Comparison of ENCODE assay signal across 10 cellular contexts in the genomic region with DNA sequence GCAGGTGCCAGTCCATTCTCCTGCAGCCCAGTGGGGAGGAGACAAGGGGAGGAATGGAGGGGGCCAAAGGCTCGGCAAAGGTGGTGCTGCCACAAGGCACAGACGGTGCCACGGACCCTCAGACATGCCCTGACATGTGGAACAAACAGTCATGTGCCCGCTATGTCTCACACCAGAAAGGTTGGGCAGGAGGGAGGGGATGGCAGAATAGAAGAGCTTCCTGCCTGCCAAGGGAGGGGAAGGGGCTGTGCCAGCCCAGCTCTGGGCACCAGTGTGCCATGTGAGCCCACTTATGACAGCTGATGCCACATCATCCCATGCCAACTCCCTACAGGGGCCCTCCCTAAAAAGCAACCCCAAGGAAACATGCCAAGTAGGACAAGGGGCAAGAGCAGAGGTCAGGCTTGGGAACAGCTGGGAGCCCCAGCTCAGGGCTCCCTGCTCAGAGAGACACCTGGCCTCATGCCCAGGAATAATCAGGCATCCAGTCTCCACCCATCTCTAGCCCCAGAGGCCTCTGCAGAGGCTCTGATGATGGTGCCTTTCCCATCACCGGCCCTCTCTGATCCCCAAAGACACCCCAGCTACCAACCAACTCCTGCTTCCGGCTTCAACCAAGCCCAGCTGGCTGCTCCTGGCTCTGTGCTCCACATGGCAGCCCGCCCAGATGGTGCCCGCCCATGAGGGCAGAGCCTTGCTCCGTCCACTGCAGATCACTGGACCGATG. TPM values are rescaled to one million over a fixed set of nuclear protein-coding genes. Genes with fewer than 3 reads are reported as not detected.
A peak's percentile ranks its signal among the peaks of the same experiment; 100 is the strongest.
DNase-seq lines count a peak whose midpoint lies in the region; ATAC-seq, FAIRE-seq and TF ChIP-seq lines count a peak whose summit lies in the region.
"Had no signal": no experiment of that assay in that cellular context is flagged by ENCODE, and none has a peak within 500 bp of the region (broad histone marks: within the 10 kb centered on the region; RNA-seq: fewer than 3 reads in every experiment).

No MANE protein-coding gene starts in this region.

- H3K4me3 ChIP-seq in astrocyte (ENCODE audit: insufficient read depth, low read depth, low read length) (no peak overlapping the region), keratinocyte (ENCODE audit: control insufficient read depth in 2 of 3, extremely low read depth in 1 of 3, insufficient read depth in 2 of 3, low read depth in 1 of 3, low read length in 3 of 3) (no peak overlapping the region), aorta (ENCODE audit: low read length in 2 of 2) (no peak overlapping the region)

- peak overlapping the region; percentile 58 for H3K27ac Mint-ChIP-seq in activated CD8-positive, alpha-beta T cell treated with anti-CD3 and anti-CD28 coated beads, Interleukin-2, amount 10 ng/mL, durations not matched to agents 7 days and 5 days
- no peak overlapping the region for H3K27ac Mint-ChIP-seq in activated CD8-positive, alpha-beta T cell treated with anti-CD3 and anti-CD28 coated beads for 36 hours
- H3K27ac Mint-ChIP-seq in astrocyte (ENCODE audit: unreplicated experiment), result no peak overlapping the region
- peak overlapping the region in 1 of 2 donors; percentile 29 for H3K27ac Mint-ChIP-seq in activated naive CD4-positive, alpha-beta T cell treated with anti-CD3 and anti-CD28 coated beads, Interleukin-2, amount 50 U/mL, for 72 hours

- H2AFZ ChIP-seq in astrocyte (ENCODE audit: low read depth, low read length) (peak overlapping the region; percentile 11), keratinocyte (ENCODE audit: control insufficient read depth, low read length) (no peak overlapping the region)

- H3K4me3 Mint-ChIP-seq in activated CD8-positive, alpha-beta T cell treated with anti-CD3 and anti-CD28 coated beads, Interleukin-2, amount 10 ng/mL, durations not matched to agents 7 days and 5 days, result no peak overlapping the region
- H3K4me3 Mint-ChIP-seq in activated CD8-positive, alpha-beta T cell treated with anti-CD3 and anti-CD28 coated beads for 36 hours, result no peak overlapping the region
- no peak overlapping the region for H3K4me3 Mint-ChIP-seq in astrocyte (ENCODE audit: unreplicated experiment)

- CTCF ChIA-PET in activated CD8-positive, alpha-beta T cell treated with anti-CD3 and anti-CD28 coated beads, Interleukin-2, amount 10 ng/mL, durations not matched to agents 7 days and 5 days (lab: Charles Lee), result interaction anchor here (1.4 to 1.8 kb wide), 2 partner anchors 8 to 35 kb away, joined by 5 to 6 read pairs; no protein-coding TSS in a partner anchor
- CTCF ChIA-PET in activated CD8-positive, alpha-beta T cell treated with anti-CD3 and anti-CD28 coated beads for 36 hours (lab: Charles Lee), result interaction anchor here (1.8 to 3.2 kb wide), 2 partner anchors 8 to 10 kb away, joined by 7 to 15 read pairs; partner anchors contain the start of gene ADGRB2

- FAIRE-seq in astrocyte (lab: Jason Lieb, UNC) (no peak), keratinocyte (lab: Jason Lieb, UNC) (peak; percentile 88), HTR-8/SVneo (lab: Jason Lieb, UNC) (no peak)

- no peak for TF ChIP-seq CTCF in activated CD8-positive, alpha-beta T cell treated with anti-CD3 and anti-CD28 coated beads for 36 hours (IDR thresholded peaks at IDR 0.05)
- TF ChIP-seq CTCF in astrocyte (IDR thresholded peaks at IDR 0.05; ENCODE audit: insufficient read depth, low read depth, low read length), result no peak
- TF ChIP-seq CTCF in keratinocyte (optimal IDR thresholded peaks at IDR 0.05 in 1 of 3, IDR thresholded peaks at IDR 0.05 in 1 of 3, conservative IDR thresholded peaks at IDR 0.05 in 1 of 3; ENCODE audit: extremely low read depth in 1 of 3, insufficient read depth in 2 of 3, low read length in 3 of 3), result no peak

- H4K20me1 ChIP-seq in astrocyte (ENCODE audit: insufficient read depth, low read length) (peaks cover 23% of the 10 kb centered on the region), keratinocyte (ENCODE audit: control insufficient read depth, extremely low read depth, insufficient read depth, low read length) (no peaks in the 10 kb centered on the region)

- no peaks in the 10 kb centered on the region for H3K27me3 ChIP-seq in astrocyte (ENCODE audit: insufficient read depth, low read length)
- H3K27me3 ChIP-seq in keratinocyte (ENCODE audit: control insufficient read depth, extremely low read depth, insufficient read depth, low read length), result peaks cover 5% of the 10 kb centered on the region
- no peaks in the 10 kb centered on the region for H3K27me3 ChIP-seq in aorta (ENCODE audit: control insufficient read depth in 1 of 2, insufficient read depth in 2 of 2, low read length in 1 of 2)

- ATAC-seq in activated CD8-positive, alpha-beta T cell treated with anti-CD3 and anti-CD28 coated beads, Interleukin-2, amount 10 ng/mL, durations not matched to agents 7 days and 5 days, result no peak
- no peak for ATAC-seq in activated CD8-positive, alpha-beta T cell treated with anti-CD3 and anti-CD28 coated beads for 36 hours
- ATAC-seq in aorta (ENCODE audit: low FRiP score) (no peak), GM18873 (IDR thresholded peaks at IDR 0.05; ENCODE audit: low FRiP score, unreplicated experiment) (no peak)
- no peak for ATAC-seq in activated naive CD4-positive, alpha-beta T cell treated with anti-CD3 and anti-CD28 coated beads, Interleukin-2, amount 50 U/mL, for 72 hours

- DNase-seq in activated CD8-positive, alpha-beta T cell treated with anti-CD3 and anti-CD28 coated beads, Interleukin-2, amount 10 ng/mL, durations not matched to agents 7 days and 5 days, result no peak
- no peak for DNase-seq in activated CD8-positive, alpha-beta T cell treated with anti-CD3 and anti-CD28 coated beads for 36 hours
- DNase-seq in astrocyte (ENCODE audit: low read depth) (no peak), keratinocyte (ENCODE audit: low read depth, low spot score) (no peak), aorta (peak; percentile 75 to 85), HTR-8/SVneo (ENCODE audit: insufficient read length, low spot score) (no peak)
- no peak for DNase-seq in activated naive CD4-positive, alpha-beta T cell treated with anti-CD3 and anti-CD28 coated beads, Interleukin-2, amount 50 U/mL, for 72 hours (ENCODE audit: low spot score in 2 of 2)
- DNase-seq: mesendoderm had no signal

- intact Hi-C loops in activated CD8-positive, alpha-beta T cell treated with anti-CD3 and anti-CD28 coated beads for 36 hours (cut with micrococcal nuclease), result no loop called here
- intact Hi-C loops in aorta (cut with DNase I), result loop anchor here in 1 of 2 donors (5.0 kb wide), 1 partner anchor 36 kb away; no protein-coding TSS in a partner anchor

- H3K79me2 ChIP-seq in astrocyte (ENCODE audit: insufficient read depth, low read length), result peaks cover 6% of the 10 kb centered on the region
- no peaks in the 10 kb centered on the region for H3K79me2 ChIP-seq in keratinocyte (ENCODE audit: control insufficient read depth, insufficient read depth, low read length)

- peaks cover 23% of the 10 kb centered on the region for H3K4me1 ChIP-seq in astrocyte (ENCODE audit: insufficient read depth, low read length)
- peaks cover 24% of the 10 kb centered on the region for H3K4me1 ChIP-seq in keratinocyte (ENCODE audit: control insufficient read depth, extremely low read depth, insufficient read depth, low read length)
- no peaks in the 10 kb centered on the region for H3K4me1 ChIP-seq in aorta (ENCODE audit: control insufficient read depth in 1 of 2, insufficient read depth in 2 of 2, low read length in 2 of 2)

- dilution Hi-C loops in keratinocyte (cut with MboI; ENCODE audit: extremely low pct_ligation_motif_present, low sequenced_read_pairs), result no loop called here

- H3K4me2 ChIP-seq in astrocyte (ENCODE audit: low read length) (no peak overlapping the region), keratinocyte (ENCODE audit: control insufficient read depth, extremely low read depth, insufficient read depth, low read depth, low read length) (peak overlapping the region; percentile 49)

- H3K27me3 Mint-ChIP-seq in activated CD8-positive, alpha-beta T cell treated with anti-CD3 and anti-CD28 coated beads, Interleukin-2, amount 10 ng/mL, durations not matched to agents 7 days and 5 days (ENCODE audit: low read depth), result no peaks in the 10 kb centered on the region
- peaks cover 2% of the 10 kb centered on the region for H3K27me3 Mint-ChIP-seq in activated CD8-positive, alpha-beta T cell treated with anti-CD3 and anti-CD28 coated beads for 36 hours
- H3K27me3 Mint-ChIP-seq in astrocyte (ENCODE audit: low read depth, unreplicated experiment), result no peaks in the 10 kb centered on the region

- POLR2A ChIA-PET in activated CD8-positive, alpha-beta T cell treated with anti-CD3 and anti-CD28 coated beads, Interleukin-2, amount 10 ng/mL, durations not matched to agents 7 days and 5 days (lab: Charles Lee), result interaction anchor here (0.5 kb wide), 1 partner anchor 767 kb away, joined by 4 read pairs; no protein-coding TSS in a partner anchor
- POLR2A ChIA-PET in activated CD8-positive, alpha-beta T cell treated with anti-CD3 and anti-CD28 coated beads for 36 hours (lab: Charles Lee), result interaction anchor here (1.5 kb wide), 1 partner anchor 9 kb away, joined by 4 read pairs; no protein-coding TSS in a partner anchor

- no peaks in the 10 kb centered on the region for H3K9me3 Mint-ChIP-seq in activated CD8-positive, alpha-beta T cell treated with anti-CD3 and anti-CD28 coated beads, Interleukin-2, amount 10 ng/mL, durations not matched to agents 7 days and 5 days (ENCODE audit: insufficient read depth)
- H3K9me3 Mint-ChIP-seq in activated CD8-positive, alpha-beta T cell treated with anti-CD3 and anti-CD28 coated beads for 36 hours, result no peaks in the 10 kb centered on the region
- H3K9me3 Mint-ChIP-seq in astrocyte (ENCODE audit: unreplicated experiment), result no peaks in the 10 kb centered on the region
- no peaks in the 10 kb centered on the region for H3K9me3 Mint-ChIP-seq in activated naive CD4-positive, alpha-beta T cell treated with anti-CD3 and anti-CD28 coated beads, Interleukin-2, amount 50 U/mL, for 72 hours

- WGBS in aorta, 2 donors, result 29 to 34% methylated on average over 10 of the region's 10 CpGs

- H3K27ac ChIP-seq in astrocyte (ENCODE audit: low read depth, low read length) (no peak overlapping the region), keratinocyte (ENCODE audit: control insufficient read depth, insufficient read depth, low read length) (no peak overlapping the region), aorta (ENCODE audit: low read depth in 1 of 2, low read length in 2 of 2) (peak overlapping the region in 1 of 2 donors; percentile 41)

- H3K4me1 Mint-ChIP-seq in activated CD8-positive, alpha-beta T cell treated with anti-CD3 and anti-CD28 coated beads, Interleukin-2, amount 10 ng/mL, durations not matched to agents 7 days and 5 days (ENCODE audit: low read depth), result peaks cover 39% of the 10 kb centered on the region
- H3K4me1 Mint-ChIP-seq in activated CD8-positive, alpha-beta T cell treated with anti-CD3 and anti-CD28 coated beads for 36 hours (ENCODE audit: low read depth), result peaks cover 23% of the 10 kb centered on the region
- peaks cover 36% of the 10 kb centered on the region for H3K4me1 Mint-ChIP-seq in astrocyte (ENCODE audit: low read depth, unreplicated experiment)

- no peaks in the 10 kb centered on the region for H3K36me3 ChIP-seq in astrocyte (ENCODE audit: insufficient read depth, low read length)
- no peaks in the 10 kb centered on the region for H3K36me3 ChIP-seq in keratinocyte (ENCODE audit: control insufficient read depth in 2 of 2, extremely low read depth in 1 of 2, insufficient read depth in 2 of 2, low read length in 2 of 2)
- H3K36me3 ChIP-seq in aorta (ENCODE audit: control insufficient read depth in 1 of 2, insufficient read depth in 2 of 2, low read length in 1 of 2), result no peaks in the 10 kb centered on the region

- no peaks in the 10 kb centered on the region for H3K9me1 ChIP-seq in keratinocyte (ENCODE audit: control insufficient read depth, extremely low read depth, insufficient read depth, low read length)

- H3K9ac ChIP-seq in astrocyte (ENCODE audit: low read length) (no peak overlapping the region), keratinocyte (ENCODE audit: control insufficient read depth, extremely low read depth, insufficient read depth, low read length) (no peak overlapping the region)

- no peaks in the 10 kb centered on the region for H3K9me3 ChIP-seq in astrocyte (ENCODE audit: insufficient read depth, low read depth, low read length)
- H3K9me3 ChIP-seq in keratinocyte (ENCODE audit: control insufficient read depth, low read depth, low read length), result no peaks in the 10 kb centered on the region
- H3K9me3 ChIP-seq in aorta (ENCODE audit: control insufficient read depth, low read length), result no peaks in the 10 kb centered on the region

- no peaks in the 10 kb centered on the region for H3K36me3 Mint-ChIP-seq in activated CD8-positive, alpha-beta T cell treated with anti-CD3 and anti-CD28 coated beads, Interleukin-2, amount 10 ng/mL, durations not matched to agents 7 days and 5 days (ENCODE audit: low read depth)
- H3K36me3 Mint-ChIP-seq in activated CD8-positive, alpha-beta T cell treated with anti-CD3 and anti-CD28 coated beads for 36 hours (ENCODE audit: low read depth), result no peaks in the 10 kb centered on the region
- H3K36me3 Mint-ChIP-seq in astrocyte (ENCODE audit: low read depth, unreplicated experiment), result peaks cover 5% of the 10 kb centered on the region
- H3K36me3 Mint-ChIP-seq in activated naive CD4-positive, alpha-beta T cell treated with anti-CD3 and anti-CD28 coated beads, Interleukin-2, amount 50 U/mL, for 72 hours, result no peaks in the 10 kb centered on the region

RNA-seq across cellular contexts. Expression of gene ADGRB2, which starts 10.4 kb away (rescaled TPM):
- total RNA-seq in activated CD8-positive, alpha-beta T cell treated with anti-CD3 and anti-CD28 coated beads, Interleukin-2, amount 10 ng/mL, durations not matched to agents 7 days and 5 days, result under 1 TPM; 0.05 to 0.37 TPM
- total RNA-seq in activated CD8-positive, alpha-beta T cell treated with anti-CD3 and anti-CD28 coated beads for 36 hours, result under 1 TPM; 0.54 to 0.56 TPM
- 25.1 and 25.8 TPM in 2 replicates for total RNA-seq in astrocyte
- 0.68 to 1.6 TPM (median 0.96 TPM) in 3 replicates for polyA plus RNA-seq in keratinocyte
- 1.3 TPM for polyA plus RNA-seq in keratinocyte (2011; ENCODE audit: low read depth)
- polyA plus RNA-seq in keratinocyte (2011; cell fraction: cytosol; rRNA removed), result 0.29 and 0.51 TPM in 2 replicates
- polyA plus RNA-seq in keratinocyte (2011; cell fraction: nucleus; rRNA removed), result 2.4 and 5.0 TPM in 2 replicates
- polyA plus RNA-seq in keratinocyte (2012; ENCODE audit: low replicate concordance), result 1.0 and 1.7 TPM in 2 replicates
- 0.86 to 2.8 TPM (median 1.7 TPM) in 3 replicates for polyA minus RNA-seq in keratinocyte
- 2.3 TPM for polyA minus RNA-seq in keratinocyte (2011; cell fraction: cytosol; rRNA and poly(A)+ RNA removed)
- polyA minus RNA-seq in keratinocyte (2011; cell fraction: nucleus; rRNA and poly(A)+ RNA removed), result 2.3 and 2.8 TPM in 2 replicates
- total RNA-seq in aorta, result 1 to 10 TPM; 1.8 to 4.6 TPM
- 1 to 10 TPM; 1.8 to 2.4 TPM for polyA plus RNA-seq in aorta
- total RNA-seq in activated naive CD4-positive, alpha-beta T cell treated with anti-CD3 and anti-CD28 coated beads, Interleukin-2, amount 50 U/mL, for 72 hours, result 1 to 10 TPM in 1 of 2 donors, under 1 TPM in 1; 0.49 to 1.1 TPM

RNA-seq across cellular contexts. Expression of gene COL16A1, which starts 50.0 kb away (rescaled TPM):
- total RNA-seq in activated CD8-positive, alpha-beta T cell treated with anti-CD3 and anti-CD28 coated beads, Interleukin-2, amount 10 ng/mL, durations not matched to agents 7 days and 5 days, result not detected
- total RNA-seq in activated CD8-positive, alpha-beta T cell treated with anti-CD3 and anti-CD28 coated beads for 36 hours, result under 1 TPM in 1 of 2 experiments, not detected in 1; 0.34 TPM
- total RNA-seq in astrocyte (42.9 and 56.5 TPM in 2 replicates), aorta (100 to 1,000 TPM in 1 of 2 donors, 10 to 100 TPM in 1; 71.4 to 188 TPM)
- polyA plus RNA-seq in keratinocyte (31.2 to 75.5 TPM (median 43.4 TPM) in 3 replicates), aorta (100 to 1,000 TPM in 1 of 2 donors, 10 to 100 TPM in 1; 39.8 to 358 TPM)
- polyA plus RNA-seq in keratinocyte (2011; ENCODE audit: low read depth), result 39.2 TPM
- polyA plus RNA-seq in keratinocyte (2011; cell fraction: cytosol; rRNA removed), result 5.4 and 11.0 TPM in 2 replicates
- polyA plus RNA-seq in keratinocyte (2011; cell fraction: nucleus; rRNA removed), result 155 and 217 TPM in 2 replicates
- 49.0 and 79.2 TPM in 2 replicates for polyA plus RNA-seq in keratinocyte (2012; ENCODE audit: low replicate concordance)
- polyA minus RNA-seq in keratinocyte, result 55.1 to 84.1 TPM (median 79.1 TPM) in 3 replicates
- polyA minus RNA-seq in keratinocyte (2011; cell fraction: cytosol; rRNA and poly(A)+ RNA removed), result 33.4 TPM
- polyA minus RNA-seq in keratinocyte (2011; cell fraction: nucleus; rRNA and poly(A)+ RNA removed), result 157 and 192 TPM in 2 replicates
- total RNA-seq in activated naive CD4-positive, alpha-beta T cell treated with anti-CD3 and anti-CD28 coated beads, Interleukin-2, amount 50 U/mL, for 72 hours, result under 1 TPM in 1 of 2 donors, not detected in 1; 0.21 TPM
- total RNA-seq: T-helper 2 cell treated with Interferon-gamma antibody and Interleukin-4, amounts not matched to agents 100 ng/mL and 5 ng/mL, for 36 hours had no signal

Comparison
In these comparisons a context has a peak if more than half of its experiments do, and no peak if none do; other contexts are left out.
1. DNase-seq: peak in aorta (2 of 2); none in activated CD8-positive, alpha-beta T cell treated with anti-CD3 and anti-CD28 coated beads, Interleukin-2, amount 10 ng/mL, durations not matched to agents 7 days and 5 days (single experiment), activated CD8-positive, alpha-beta T cell treated with anti-CD3 and anti-CD28 coated beads for 36 hours (single experiment), astrocyte (single experiment), keratinocyte (single experiment), HTR-8/SVneo (single experiment) and activated naive CD4-positive, alpha-beta T cell treated with anti-CD3 and anti-CD28 coated beads, Interleukin-2, amount 50 U/mL, for 72 hours (0 of 2).
2. RNA of gene COL16A1, which starts 50.0 kb away (total RNA-seq): 71.4 to 188 TPM in aorta and 42.9 to 56.5 TPM in astrocyte; 0.34 TPM in activated CD8-positive, alpha-beta T cell treated with anti-CD3 and anti-CD28 coated beads for 36 hours, 0.21 TPM in activated naive CD4-positive, alpha-beta T cell treated with anti-CD3 and anti-CD28 coated beads, Interleukin-2, amount 50 U/mL, for 72 hours and not detected in activated CD8-positive, alpha-beta T cell treated with anti-CD3 and anti-CD28 coated beads, Interleukin-2, amount 10 ng/mL, durations not matched to agents 7 days and 5 days; every median in the first group is over 10 times any median in the second.